ENCODE assay signal across 1 cellular context in genomic region chr17:62644487-62645173, GRCh38.
A peak's percentile ranks its signal among the peaks of the same experiment; 100 is the strongest.
TF ChIP-seq lines count a peak whose summit lies in the region.

No MANE protein-coding gene starts in this region.

TF ChIP-seq in GM12878, 131 proteins besides CTCF, POLR2A, EP300 and RAD21:
- TF ChIP-seq PBX3 (IDR thresholded peaks at IDR 0.05; ENCODE audit: insufficient replicate concordance, low read depth, low read length) (no peak), USF1 (IDR thresholded peaks at IDR 0.05; ENCODE audit: borderline replicate concordance, extremely low read length, insufficient read depth, low read depth, low read length) (peak; percentile 52), RAD51 (IDR thresholded peaks at IDR 0.05) (0 out of 2 replicates have a peak, but pooled peaks have one; percentile 35)
